Comparison of ENCODE assay signal across 8 cellular contexts in the genomic region with DNA sequence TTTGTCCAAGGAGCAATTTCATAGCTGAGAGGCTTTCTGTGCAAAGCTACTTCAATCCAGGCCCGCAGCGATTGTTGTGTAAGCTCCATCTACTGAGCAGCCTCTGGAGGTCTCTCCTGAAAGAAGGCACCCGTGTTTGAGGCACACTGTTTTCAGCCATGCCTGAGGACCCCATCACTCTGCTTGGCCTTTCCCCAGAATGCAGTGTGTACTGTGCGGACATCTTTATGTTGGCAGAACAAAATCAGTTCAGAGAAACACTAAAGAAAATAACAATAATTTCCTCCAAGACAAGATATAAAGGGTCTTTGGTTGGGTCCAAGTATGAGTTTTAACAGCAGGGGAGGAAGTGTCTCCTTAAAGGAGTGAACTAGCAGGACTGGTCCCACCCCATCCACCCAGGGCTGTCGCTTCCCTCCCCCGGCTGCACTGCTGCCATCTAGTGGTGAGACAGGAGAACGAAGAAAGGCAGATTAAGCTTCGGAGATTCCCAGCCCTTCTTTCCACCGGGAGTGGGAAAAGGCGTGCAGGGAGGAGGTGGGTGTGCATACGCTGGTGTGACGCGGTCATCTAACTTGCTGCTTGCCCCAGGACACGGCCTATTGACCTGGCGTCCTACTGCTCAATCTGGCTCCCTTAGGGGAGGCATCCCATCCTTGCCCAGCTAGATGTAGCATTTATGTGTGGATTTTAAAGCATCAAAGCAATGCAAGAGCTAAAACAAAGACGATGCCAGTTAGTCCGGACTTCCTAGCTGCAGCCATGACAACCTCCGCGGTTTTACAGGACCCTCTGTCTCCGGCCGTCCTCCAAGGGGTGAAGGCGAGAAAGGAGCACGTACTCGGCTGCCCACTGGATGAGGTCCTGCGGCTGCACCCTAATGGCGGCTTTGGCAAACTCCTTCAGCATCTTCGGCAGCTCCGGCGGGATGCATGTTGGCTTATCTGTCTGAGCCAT. TPM values are rescaled to one million over a fixed set of nuclear protein-coding genes. Genes with fewer than 3 reads are reported as not detected.
DNase-seq lines count a peak whose midpoint lies in the region; ATAC-seq and TF ChIP-seq lines count a peak whose summit lies in the region.
"Not testable (repeated sequence)": the region's sequence is repeated elsewhere in the genome, so short reads cannot be mapped to it uniquely, and the experiment has no call there.

No MANE protein-coding gene starts in this region.

- not testable (repeated sequence) for H4K20me1 ChIP-seq in osteoblast (ENCODE audit: insufficient read depth, low read length)

- 14 to 15% methylated on average over 16 to 27 of the region's 29 CpGs for WGBS in upper lobe of left lung, 2 donors

- TF ChIP-seq CTCF in coronary artery (IDR thresholded peaks at IDR 0.05) (peak; percentile 64), osteoblast (IDR thresholded peaks at IDR 0.05; ENCODE audit: extremely low read depth, low read depth, low read length) (peak; percentile 61), upper lobe of left lung (IDR thresholded peaks at IDR 0.05) (peak; percentile 46 to 70 (median 59))

- CTCF ChIA-PET in activated CD4-positive, alpha-beta memory T cell treated with anti-CD3 and anti-CD28 coated beads, Interleukin-2, amount 10 ng/mL, durations not matched to agents 7 days and 5 days (lab: Charles Lee), result interaction anchor here (0.7 to 1.7 kb wide), 4 partner anchors 10 to 818 kb away, joined by 3 to 6 read pairs (median 3); no protein-coding TSS in a partner anchor

- not testable (repeated sequence) for TF ChIP-seq POLR2A in upper lobe of left lung (IDR thresholded peaks at IDR 0.05)

- peak overlapping the region; percentile 99 for H2AFZ ChIP-seq in osteoblast (ENCODE audit: low read length)

- not testable (repeated sequence) for H3K36me3 Mint-ChIP-seq in activated CD4-positive, alpha-beta memory T cell treated with anti-CD3 and anti-CD28 coated beads, Interleukin-2, amount 10 ng/mL, durations not matched to agents 7 days and 5 days (ENCODE audit: low read depth)

- POLR2A ChIA-PET in activated CD4-positive, alpha-beta memory T cell treated with anti-CD3 and anti-CD28 coated beads, Interleukin-2, amount 10 ng/mL, durations not matched to agents 7 days and 5 days (lab: Charles Lee), result not testable (repeated sequence)

- not testable (repeated sequence) for H3K4me3 Mint-ChIP-seq in activated CD4-positive, alpha-beta memory T cell treated with anti-CD3 and anti-CD28 coated beads, Interleukin-2, amount 10 ng/mL, durations not matched to agents 7 days and 5 days

- not testable (repeated sequence) for H3K27ac Mint-ChIP-seq in activated CD4-positive, alpha-beta memory T cell treated with anti-CD3 and anti-CD28 coated beads, Interleukin-2, amount 10 ng/mL, durations not matched to agents 7 days and 5 days

- H3K4me1 Mint-ChIP-seq in activated CD4-positive, alpha-beta memory T cell treated with anti-CD3 and anti-CD28 coated beads, Interleukin-2, amount 10 ng/mL, durations not matched to agents 7 days and 5 days, result not testable (repeated sequence)

- not testable (repeated sequence) for H3K36me3 ChIP-seq in HUES48 (ENCODE audit: control insufficient read depth, insufficient read depth, low read length); iPS-18a (ENCODE audit: control insufficient read depth, low read depth, low read length); osteoblast (ENCODE audit: insufficient read depth, low read length); upper lobe of left lung

- peak; percentile 88 to 95 for ATAC-seq in upper lobe of left lung (ENCODE audit: low FRiP score in 2 of 2)

- H3K27me3 ChIP-seq in HUES48 (ENCODE audit: control insufficient read depth, insufficient read depth, low read length); iPS-18a (ENCODE audit: control insufficient read depth, insufficient read depth, low read length); upper lobe of left lung: not testable (repeated sequence)
- peaks cover 44% of the 10 kb centered on the region for H3K27me3 ChIP-seq in osteoblast (ENCODE audit: insufficient read depth, low read length)

- H3K4me3 ChIP-seq in HUES48 (ENCODE audit: low read depth, low read length), result peak overlapping the region; percentile 56
- H3K4me3 ChIP-seq in coronary artery, result peak overlapping the region; percentile 71
- peak overlapping the region; percentile 71 for H3K4me3 ChIP-seq in iPS-18a (ENCODE audit: low read length)
- peak overlapping the region; percentile 76 for H3K4me3 ChIP-seq in osteoblast (ENCODE audit: insufficient read depth, low read length)
- peak overlapping the region in 3 of 4 donors; percentile 4 to 34 (median 28) for H3K4me3 ChIP-seq in upper lobe of left lung

- DNase-seq in DMS79 (lab: John Stamatoyannopoulos, UW), result peak; percentile 4
- DNase-seq in NCI-H748 (lab: John Stamatoyannopoulos, UW; ENCODE audit: unreplicated experiment), result peak; percentile 71
- peak; percentile 26 for DNase-seq in activated CD4-positive, alpha-beta memory T cell treated with anti-CD3 and anti-CD28 coated beads, Interleukin-2, amount 10 ng/mL, durations not matched to agents 7 days and 5 days
- DNase-seq in coronary artery (ENCODE audit: low spot score); upper lobe of left lung: not testable (repeated sequence)
- peak; percentile 34 for DNase-seq in osteoblast (ENCODE audit: insufficient read length, low spot score, missing footprints)

- H3K9ac ChIP-seq in HUES48 (ENCODE audit: low read depth, low read length), result not testable (repeated sequence)
- peak overlapping the region; percentile 43 for H3K9ac ChIP-seq in iPS-18a (ENCODE audit: low read length)

- H3K9me3 ChIP-seq in HUES48 (ENCODE audit: control insufficient read depth, insufficient read depth, low read length); iPS-18a (ENCODE audit: control insufficient read depth, low read depth, low read length); osteoblast (ENCODE audit: low read depth, low read length); upper lobe of left lung: not testable (repeated sequence)

- TF ChIP-seq EP300 in upper lobe of left lung (IDR thresholded peaks at IDR 0.05), result not testable (repeated sequence)

- H3K4me1 ChIP-seq in HUES48 (ENCODE audit: control insufficient read depth, insufficient read depth, low read length); iPS-18a (ENCODE audit: control insufficient read depth, low read depth, low read length); upper lobe of left lung: not testable (repeated sequence)
- H3K4me1 ChIP-seq in osteoblast (ENCODE audit: insufficient read depth, low read length), result peaks cover 13% of the 10 kb centered on the region

- not testable (repeated sequence) for H3K9me3 Mint-ChIP-seq in activated CD4-positive, alpha-beta memory T cell treated with anti-CD3 and anti-CD28 coated beads, Interleukin-2, amount 10 ng/mL, durations not matched to agents 7 days and 5 days

- not testable (repeated sequence) for H3K27ac ChIP-seq in HUES48 (ENCODE audit: low read depth, low read length); iPS-18a (ENCODE audit: low read length); osteoblast (ENCODE audit: low read depth, low read length); upper lobe of left lung
- peak overlapping the region in 1 of 2 donors; percentile 56 for H3K27ac ChIP-seq in coronary artery

- peaks cover 42% of the 10 kb centered on the region for H3K27me3 Mint-ChIP-seq in activated CD4-positive, alpha-beta memory T cell treated with anti-CD3 and anti-CD28 coated beads, Interleukin-2, amount 10 ng/mL, durations not matched to agents 7 days and 5 days

- peak overlapping the region; percentile 94 for H3K4me2 ChIP-seq in osteoblast (ENCODE audit: insufficient read depth, low read length)

- not testable (repeated sequence) for H3K79me2 ChIP-seq in osteoblast (ENCODE audit: insufficient read depth, low read length)

RNA-seq across cellular contexts. Expression of gene ROPN1, which starts 12.1 kb away (rescaled TPM):
- total RNA-seq in activated CD4-positive, alpha-beta memory T cell treated with anti-CD3 and anti-CD28 coated beads, Interleukin-2, amount 10 ng/mL, durations not matched to agents 7 days and 5 days, result not detected
- total RNA-seq in osteoblast (not detected in 2 replicates), upper lobe of left lung (not detected)

RNA-seq across cellular contexts. Expression of gene CCDC14, which starts 18.8 kb away (rescaled TPM):
- total RNA-seq in activated CD4-positive, alpha-beta memory T cell treated with anti-CD3 and anti-CD28 coated beads, Interleukin-2, amount 10 ng/mL, durations not matched to agents 7 days and 5 days, result 10 to 100 TPM; 50.1 to 52.4 TPM
- total RNA-seq in osteoblast (45.7 and 51.4 TPM in 2 replicates), upper lobe of left lung (100 to 1,000 TPM in 1 of 6 donors, 10 to 100 TPM in 5; 23.3 to 149 (median 42.5) TPM)

RNA-seq across cellular contexts. Expression of gene KALRN, which starts 53.4 kb away (rescaled TPM):
- under 1 TPM; 0.25 to 0.35 TPM for total RNA-seq in activated CD4-positive, alpha-beta memory T cell treated with anti-CD3 and anti-CD28 coated beads, Interleukin-2, amount 10 ng/mL, durations not matched to agents 7 days and 5 days
- total RNA-seq in osteoblast (9.4 and 13.4 TPM in 2 replicates), upper lobe of left lung (10 to 100 TPM; 17.3 to 25.1 (median 21.7) TPM)
